In the genomic region with DNA sequence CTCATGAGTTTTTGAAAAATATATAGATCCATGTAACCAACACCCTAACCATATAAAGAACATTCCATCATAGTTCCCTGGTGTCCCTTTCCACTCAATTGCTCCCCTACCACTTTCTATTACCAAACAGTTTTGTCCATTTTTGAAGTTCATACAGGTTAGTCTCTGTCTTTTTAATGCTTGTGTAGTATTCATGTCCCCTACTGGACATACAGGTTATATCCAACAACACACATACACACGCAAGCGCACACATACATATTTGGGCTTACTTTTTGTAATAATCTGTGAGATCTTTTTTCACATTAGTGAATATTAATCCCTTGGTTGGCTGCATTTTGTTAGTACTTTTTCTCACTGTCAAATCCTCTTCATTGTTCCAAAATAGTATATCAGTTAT, we compare ENCODE assay signal across 16 cellular contexts. TPM values are rescaled to one million over a fixed set of nuclear protein-coding genes. Genes with fewer than 3 reads are reported as not detected.
"Had no signal": no experiment of that assay in that cellular context is flagged by ENCODE, and none has a peak within 500 bp of the region (broad histone marks: within the 10 kb centered on the region; RNA-seq: fewer than 3 reads in every experiment).

No MANE protein-coding gene starts in this region.

- DNase-seq: activated naive CD4-positive, alpha-beta T cell treated with anti-CD3 and anti-CD28 coated beads, Interleukin-2, amount 10 ng/mL, durations not matched to agents 7 days and 5 days; caudate nucleus; hypothalamus; kidney glomerular epithelial cell; left ventricle myocardium superior; mesendoderm; nephron progenitor cell; occipital lobe; stimulated activated CD4-positive, alpha-beta T cell treated with anti-CD3 and anti-CD28 coated beads, Interleukin-2, amount 100 ng/mL, for 48 hours; stimulated activated naive CD4-positive, alpha-beta T cell treated with Interleukin-2 at 50 U/mL for 16 hours; transverse colon; WERI-Rb-1 had no signal

- H3K27me3 ChIP-seq: transverse colon had no signal

- H3K9me3 ChIP-seq: transverse colon had no signal

- H3K9me3 Mint-ChIP-seq: activated naive CD4-positive, alpha-beta T cell treated with anti-CD3 and anti-CD28 coated beads, Interleukin-2, amount 10 ng/mL, durations not matched to agents 7 days and 5 days; nephron progenitor cell; T-helper 1 cell treated with Interleukin-12 subunit alpha and Interleukin-12 subunit beta and Interleukin-4 antibody, amounts not matched to agents 30 μg/mL and 1 μg/mL, for 36 hours had no signal

- FAIRE-seq: colon had no signal

- H3K27me3 Mint-ChIP-seq: activated naive CD4-positive, alpha-beta T cell treated with anti-CD3 and anti-CD28 coated beads, Interleukin-2, amount 10 ng/mL, durations not matched to agents 7 days and 5 days had no signal

- H3K4me3 ChIP-seq: transverse colon had no signal

- H3K27ac ChIP-seq: transverse colon, WERI-Rb-1 had no signal

- H3K4me3 Mint-ChIP-seq: activated naive CD4-positive, alpha-beta T cell treated with anti-CD3 and anti-CD28 coated beads, Interleukin-2, amount 10 ng/mL, durations not matched to agents 7 days and 5 days; nephron progenitor cell; T-helper 1 cell treated with Interleukin-12 subunit alpha and Interleukin-12 subunit beta and Interleukin-4 antibody, amounts not matched to agents 30 μg/mL and 1 μg/mL, for 36 hours had no signal

- ATAC-seq: esophagus mucosa, left ventricle myocardium superior had no signal

- H3K27ac Mint-ChIP-seq: activated naive CD4-positive, alpha-beta T cell treated with anti-CD3 and anti-CD28 coated beads, Interleukin-2, amount 10 ng/mL, durations not matched to agents 7 days and 5 days; nephron progenitor cell; T-helper 1 cell treated with Interleukin-12 subunit alpha and Interleukin-12 subunit beta and Interleukin-4 antibody, amounts not matched to agents 30 μg/mL and 1 μg/mL, for 36 hours had no signal

- H3K36me3 ChIP-seq: transverse colon, WERI-Rb-1 had no signal

RNA-seq across cellular contexts. Expression of a gene that starts 6.4 kb away (rescaled TPM):
- total RNA-seq: esophagus mucosa, left ventricle myocardium superior, occipital lobe, posterior vena cava, transverse colon had no signal
